ENCODE assay signal across 8 cellular contexts in the genomic region with DNA sequence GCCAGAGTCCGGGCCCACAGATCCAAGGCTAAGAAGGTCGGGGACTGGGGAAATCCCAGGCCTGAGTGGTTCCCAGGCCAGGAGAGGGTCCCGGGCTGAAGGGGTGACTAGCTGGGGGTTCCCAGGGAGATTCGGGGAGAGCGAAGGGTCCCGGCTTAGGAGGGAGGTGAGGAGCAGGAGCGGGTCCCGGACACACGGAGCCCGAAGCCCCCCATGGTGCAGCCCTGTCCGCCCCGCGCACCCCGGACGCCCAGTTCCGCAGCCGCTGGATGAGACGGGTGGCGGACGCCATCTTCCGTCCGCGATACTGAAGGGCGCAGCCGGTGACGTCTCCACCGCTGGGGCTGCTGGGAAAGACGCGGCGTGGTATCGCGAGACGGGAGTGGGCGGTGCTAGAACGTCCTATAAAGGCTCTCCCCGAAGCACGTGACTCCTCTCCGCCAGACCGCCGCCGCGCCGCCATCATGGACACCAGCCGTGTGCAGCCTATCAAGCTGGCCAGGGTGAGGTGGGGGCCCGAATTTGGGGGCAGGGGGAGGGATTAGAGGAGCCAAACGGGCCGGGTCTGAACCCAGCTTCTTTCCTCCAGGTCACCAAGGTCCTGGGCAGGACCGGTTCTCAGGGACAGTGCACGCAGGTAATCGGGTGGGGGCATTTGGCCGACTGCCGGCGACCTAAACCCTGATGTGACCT. TPM values are rescaled to one million over a fixed set of nuclear protein-coding genes. Genes with fewer than 3 reads are reported as not detected.
DNase-seq lines count a peak whose midpoint lies in the region; ATAC-seq and TF ChIP-seq lines count a peak whose summit lies in the region.

A gene (minus strand): TSS at position 309 of the 693 bp plus-strand sequence. CDS start 17 bp downstream, at position 292.
A gene (plus strand): TSS at position 430 of the 693 bp plus-strand sequence. CDS start 35 bp downstream, at position 465.

- no peak within 1 kb of the TSS for H2BK12ac ChIP-seq in trophoblast cell (ENCODE audit: low read length)

- WGBS in trophoblast cell (ENCODE audit: extremely low coverage, insufficient coverage, insufficient read length) = no CpG with 5 or more reads among the region's 53 CpGs
- 1% methylated on average over 33 to 34 of the region's 53 CpGs for WGBS in tibial nerve, 2 donors

- TF ChIP-seq POLR2A in tibial nerve (IDR thresholded peaks at IDR 0.05) = peak; percentile 82 to 93

- H3K18ac ChIP-seq in trophoblast cell (ENCODE audit: low read length) = peak within 1 kb of the TSS; percentile 42

- H3K79me1 ChIP-seq in trophoblast cell (ENCODE audit: low read length) = peaks cover 10% of the 10 kb centered on the region

- H2AK5ac ChIP-seq in trophoblast cell (ENCODE audit: low read length) = peak within 1 kb of the TSS; percentile 36

- H4K91ac ChIP-seq in trophoblast cell (ENCODE audit: low read depth, low read length) = peak within 1 kb of the TSS; percentile 97

- no peak within 1 kb of the TSS for H3K23ac ChIP-seq in trophoblast cell (ENCODE audit: low read length)

- peak within 1 kb of the TSS; percentile 84 for H2AFZ ChIP-seq in trophoblast cell (ENCODE audit: insufficient read depth, low read length, poor library complexity)

- H3K79me2 ChIP-seq in trophoblast cell (ENCODE audit: control insufficient read depth, insufficient read depth, low read length, poor library complexity) = peaks cover 18% of the 10 kb centered on the region

- peak within 1 kb of the TSS; percentile 95 for H3K14ac ChIP-seq in trophoblast cell (ENCODE audit: low read length)

- H3K9me3 ChIP-seq in adipocyte (ENCODE audit: control insufficient read depth, low read length) (no peaks in the 10 kb centered on the region), trophoblast cell (ENCODE audit: insufficient read depth, low read depth, low read length) (no peaks in the 10 kb centered on the region), tibial nerve (no peaks in the 10 kb centered on the region)

- ATAC-seq in HG02840 (IDR thresholded peaks at IDR 0.05; ENCODE audit: low FRiP score, unreplicated experiment) (peak; percentile 91), Right ventricle myocardium superior (ENCODE audit: poor library complexity) (peak; percentile 96)

- DNase-seq in NCI-H1436 treated with DMSO at 0.1 percent for 48 hours (lab: John Stamatoyannopoulos, UW) (peak; percentile 69), T follicular helper cell (ENCODE audit: low read depth) (peak; percentile 95), adipocyte (ENCODE audit: low read depth) (peak; percentile 99), Right ventricle myocardium superior (peak; percentile 99), trophoblast cell (peak; percentile 95 to 98), tibial nerve (ENCODE audit: low spot score in 2 of 2) (peak; percentile 95 to 97)

- H3K4ac ChIP-seq in trophoblast cell (ENCODE audit: low read depth, low read length) = peak within 1 kb of the TSS; percentile 59

- H3K36me3 ChIP-seq in adipocyte (ENCODE audit: control insufficient read depth, insufficient read depth, low read length, severe bottlenecking) (peaks cover 23% of the 10 kb centered on the region), trophoblast cell (ENCODE audit: control insufficient read depth in 1 of 2, insufficient read depth in 2 of 2, low read length in 2 of 2) (peaks cover 26 to 28% of the 10 kb centered on the region in 2 experiments), tibial nerve (peaks cover 0 to 44% (median 0%) of the 10 kb centered on the region in 3 donors)

- H3K27me3 ChIP-seq in adipocyte (replicated peaks; ENCODE audit: control insufficient read depth, insufficient read depth, low read length) = no peaks in the 10 kb centered on the region
- H3K27me3 ChIP-seq in trophoblast cell (ENCODE audit: insufficient read depth, low read length) = no peaks in the 10 kb centered on the region
- H3K27me3 ChIP-seq in tibial nerve = no peaks in the 10 kb centered on the region

- peak; percentile 91 to 97 for TF ChIP-seq EP300 in tibial nerve (IDR thresholded peaks at IDR 0.05)

- H2BK120ac ChIP-seq in trophoblast cell (ENCODE audit: insufficient read depth, low read length, poor library complexity) = peak within 1 kb of the TSS; percentile 53

- TF ChIP-seq CTCF in GM12875 (IDR thresholded peaks at IDR 0.05; ENCODE audit: borderline replicate concordance, insufficient read depth, low read depth, low read length) = peak; percentile 31; the same call in 1 of the 2 replicates
- TF ChIP-seq CTCF in tibial nerve (IDR thresholded peaks at IDR 0.05) = peak; percentile 25 to 66 (median 39)

- H3K9ac ChIP-seq in adipocyte (ENCODE audit: low read length) = peak within 1 kb of the TSS; percentile 100
- peak within 1 kb of the TSS; percentile 97 for H3K9ac ChIP-seq in trophoblast cell (ENCODE audit: low read length)

- intact Hi-C loops in Right ventricle myocardium superior (cut with DNase I) = no loop called here

- H4K8ac ChIP-seq in trophoblast cell (ENCODE audit: low read depth, low read length) = peak within 1 kb of the TSS; percentile 99

- H3K4me3 ChIP-seq in GM12875 (ENCODE audit: low read depth, low read length) (peak within 1 kb of the TSS; percentile 95), adipocyte (ENCODE audit: low read length) (peak within 1 kb of the TSS; percentile 100), trophoblast cell (ENCODE audit: low read depth, low read length) (peak within 1 kb of the TSS; percentile 90), tibial nerve (peak within 1 kb of the TSS; percentile 80 to 95 (median 88))

- H3K4me2 ChIP-seq in trophoblast cell (ENCODE audit: low read length) = peak within 1 kb of the TSS; percentile 95

- H3K27ac ChIP-seq in trophoblast cell (ENCODE audit: low read depth, low read length) = peak within 1 kb of the TSS; percentile 9
- peak within 1 kb of the TSS; percentile 86 to 96 (median 94) for H3K27ac ChIP-seq in tibial nerve

- H3K4me1 ChIP-seq in adipocyte (ENCODE audit: control insufficient read depth, insufficient read depth, low read length) = peaks cover 26% of the 10 kb centered on the region
- H3K4me1 ChIP-seq in trophoblast cell (ENCODE audit: control insufficient read depth in 1 of 2, insufficient read depth in 2 of 2, low read length in 2 of 2) = peaks cover 8 to 9% of the 10 kb centered on the region in 2 experiments
- peaks cover 0 to 52% (median 21%) of the 10 kb centered on the region in 4 donors for H3K4me1 ChIP-seq in tibial nerve

- peak within 1 kb of the TSS; percentile 98 for H4K12ac ChIP-seq in trophoblast cell (ENCODE audit: low read depth, low read length)

- peak within 1 kb of the TSS; percentile 73 for H2BK5ac ChIP-seq in trophoblast cell (ENCODE audit: low read depth, low read length, poor library complexity)

RNA-seq across cellular contexts. Expression of the first gene that starts in this region (rescaled TPM):
- 127 TPM for total RNA-seq in Right ventricle myocardium superior
- 113 and 115 TPM in 2 replicates for polyA plus RNA-seq in trophoblast cell (2013)
- total RNA-seq in tibial nerve = 10 to 100 TPM in 3 of 4 donors, 1 to 10 TPM in 1; 4.5 to 22.1 (median 16.0) TPM

RNA-seq across cellular contexts. Expression of the second gene that starts in this region (rescaled TPM):
- total RNA-seq in Right ventricle myocardium superior (1,119 TPM), tibial nerve (100 to 1,000 TPM; 398 to 559 (median 412) TPM)
- 1,437 and 1,442 TPM in 2 replicates for polyA plus RNA-seq in trophoblast cell (2013)

Comparison
In these comparisons a context has a peak if more than half of its experiments do, and no peak if none do; other contexts are left out.
1. Peak in every context shown above with its lines: DNase-seq, ATAC-seq, H3K4me3 ChIP-seq and H3K27ac ChIP-seq.